8 cellular contexts compared by ENCODE assay signal in the genomic region with DNA sequence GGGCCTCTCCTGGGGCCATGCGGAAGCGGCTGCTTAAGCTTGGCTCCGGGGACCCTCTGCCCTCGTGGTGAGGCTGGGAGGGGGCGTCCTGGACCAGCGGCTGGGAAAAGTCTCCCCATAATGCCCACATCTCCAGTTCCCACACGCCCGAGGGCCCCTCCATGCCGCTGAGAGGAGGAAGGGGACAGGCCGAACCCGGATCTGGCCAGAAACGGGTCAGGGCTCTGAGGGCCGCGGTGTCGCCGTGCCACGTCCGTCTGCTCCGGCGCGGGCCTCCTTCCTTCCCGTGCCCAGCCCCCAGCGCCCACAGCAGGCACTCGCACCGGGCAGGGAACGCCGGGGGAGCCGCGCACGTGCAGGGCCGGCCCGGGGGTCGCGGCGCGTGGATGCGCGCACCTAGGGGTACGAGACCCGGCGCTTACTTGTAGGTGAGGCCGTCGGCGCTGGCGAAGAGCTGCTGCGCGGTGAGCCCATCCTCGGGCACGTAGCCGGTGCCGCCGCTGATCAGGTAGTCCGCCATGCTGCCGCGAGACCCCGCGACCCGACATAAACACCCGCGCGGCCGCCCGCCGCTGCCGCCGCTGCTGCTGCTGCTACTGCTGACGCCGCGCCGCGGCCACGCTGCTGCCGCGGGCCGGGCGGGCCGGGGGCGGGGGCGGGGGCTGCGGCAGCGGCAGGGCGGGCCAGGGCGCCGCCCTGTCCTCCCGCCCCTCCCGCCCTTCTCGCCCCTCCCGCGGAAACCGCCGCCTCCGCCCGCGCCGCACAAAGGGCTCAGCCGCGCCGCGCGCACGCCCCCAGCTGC. TPM values are rescaled to one million over a fixed set of nuclear protein-coding genes. Genes with fewer than 3 reads are reported as not detected.
DNase-seq lines count a peak whose midpoint lies in the region; ATAC-seq and TF ChIP-seq lines count a peak whose summit lies in the region.

No MANE protein-coding gene starts in this region.

- no peak overlapping the region for H3K27ac Mint-ChIP-seq in CD8-positive, alpha-beta T cell
- no peak overlapping the region for H3K27ac Mint-ChIP-seq in T-helper 2 cell treated with Interferon-gamma antibody and Interleukin-4, amounts not matched to agents 5 μg/mL and 100 μg/mL, for 36 hours

- intact Hi-C loops in CD8-positive, alpha-beta T cell (cut with DNase I, micrococcal nuclease) = loop anchor here (2.0 to 10.0 kb wide), 5 partner anchors 49 to 819 kb away; a partner anchor contains a TSS

- POLR2A ChIA-PET in CD8-positive, alpha-beta T cell (lab: Charles Lee) = interaction anchor here (0.9 kb wide), 1 partner anchor 50 kb away, joined by 3 read pairs; a partner anchor contains a TSS

- H3K36me3 ChIP-seq in CD8-positive, alpha-beta T cell (ENCODE audit: insufficient read depth, low read length) = no peaks in the 10 kb centered on the region
- H3K36me3 ChIP-seq in brain microvascular endothelial cell (replicated peaks) (peaks cover 9% of the 10 kb centered on the region), kidney epithelial cell (ENCODE audit: control insufficient read depth, insufficient read depth, low read length) (peaks cover 1% of the 10 kb centered on the region)

- H3K27me3 Mint-ChIP-seq in CD8-positive, alpha-beta T cell (ENCODE audit: low read depth) = no peaks in the 10 kb centered on the region
- no peaks in the 10 kb centered on the region for H3K27me3 Mint-ChIP-seq in T-helper 2 cell treated with Interferon-gamma antibody and Interleukin-4, amounts not matched to agents 5 μg/mL and 100 μg/mL, for 36 hours (ENCODE audit: low read depth)

- no peaks in the 10 kb centered on the region for H3K9me3 ChIP-seq in CD8-positive, alpha-beta T cell (ENCODE audit: low read length)

- H3K9me3 Mint-ChIP-seq in CD8-positive, alpha-beta T cell = no peaks in the 10 kb centered on the region
- H3K9me3 Mint-ChIP-seq in T-helper 2 cell treated with Interferon-gamma antibody and Interleukin-4, amounts not matched to agents 5 μg/mL and 100 μg/mL, for 36 hours = no peaks in the 10 kb centered on the region

- peak in 6 of 7 experiments; percentile 42 to 72 (median 60) for DNase-seq in CD8-positive, alpha-beta T cell
- peak; percentile 54 for DNase-seq in T-helper 2 cell treated with Interferon-gamma antibody and Interleukin-4, amounts not matched to agents 5 μg/mL and 100 μg/mL, for 36 hours (ENCODE audit: low spot score)
- no peak for DNase-seq in brain microvascular endothelial cell
- no peak for DNase-seq in kidney epithelial cell (ENCODE audit: low read depth)
- DNase-seq in stimulated activated CD4-positive, alpha-beta T cell treated with anti-CD3 and anti-CD28 coated beads, TNF-alpha, amount 100 ng/mL, for 1 hour (ENCODE audit: low read depth in 3 of 3, low spot score in 1 of 3) = peak; percentile 21 to 46 (median 39)
- DNase-seq in NCI-H226 = no peak

- peaks cover 46% of the 10 kb centered on the region for H3K4me1 ChIP-seq in CD8-positive, alpha-beta T cell (ENCODE audit: insufficient read depth, low read length)

- peaks cover 54% of the 10 kb centered on the region for H3K4me1 Mint-ChIP-seq in CD8-positive, alpha-beta T cell (ENCODE audit: low read depth)
- peaks cover 39% of the 10 kb centered on the region for H3K4me1 Mint-ChIP-seq in T-helper 2 cell treated with Interferon-gamma antibody and Interleukin-4, amounts not matched to agents 5 μg/mL and 100 μg/mL, for 36 hours (ENCODE audit: low read depth)

- CTCF ChIA-PET in CD8-positive, alpha-beta T cell (lab: Charles Lee) = interaction anchor here (0.8 to 18.5 kb wide), 4 partner anchors 11 to 55 kb away, joined by 4 to 389 read pairs (median 12); no protein-coding TSS in a partner anchor

- TF ChIP-seq CTCF in CD8-positive, alpha-beta T cell (IDR thresholded peaks at IDR 0.05) = no peak
- TF ChIP-seq CTCF in brain microvascular endothelial cell (IDR thresholded peaks at IDR 0.05; ENCODE audit: low read depth, low read length, missing control alignments) = no peak
- no peak for TF ChIP-seq CTCF in kidney epithelial cell (IDR thresholded peaks at IDR 0.05; ENCODE audit: insufficient read depth, low read length, poor library complexity, severe bottlenecking)

- H3K4me3 Mint-ChIP-seq in CD8-positive, alpha-beta T cell = peak overlapping the region; percentile 86
- peak overlapping the region; percentile 89 for H3K4me3 Mint-ChIP-seq in T-helper 2 cell treated with Interferon-gamma antibody and Interleukin-4, amounts not matched to agents 5 μg/mL and 100 μg/mL, for 36 hours

- H3K27me3 ChIP-seq in CD8-positive, alpha-beta T cell (ENCODE audit: insufficient read depth, low read length) = no peaks in the 10 kb centered on the region
- H3K27me3 ChIP-seq in brain microvascular endothelial cell (replicated peaks) (no peaks in the 10 kb centered on the region), kidney epithelial cell (ENCODE audit: control insufficient read depth, insufficient read depth, low read length) (no peaks in the 10 kb centered on the region)

- H3K27ac ChIP-seq in CD8-positive, alpha-beta T cell (ENCODE audit: low read depth, low read length) = no peak overlapping the region
- peak overlapping the region; percentile 41 for H3K27ac ChIP-seq in brain microvascular endothelial cell

- peaks cover 24% of the 10 kb centered on the region for H3K36me3 Mint-ChIP-seq in CD8-positive, alpha-beta T cell
- H3K36me3 Mint-ChIP-seq in T-helper 2 cell treated with Interferon-gamma antibody and Interleukin-4, amounts not matched to agents 5 μg/mL and 100 μg/mL, for 36 hours (ENCODE audit: low read depth) = peaks cover 17% of the 10 kb centered on the region

- ATAC-seq in CD8-positive, alpha-beta T cell = peak; percentile 30
- ATAC-seq in HG03432 (IDR thresholded peaks at IDR 0.05; ENCODE audit: unreplicated experiment) = peak; percentile 20
- ATAC-seq in GM21737 (IDR thresholded peaks at IDR 0.05; ENCODE audit: unreplicated experiment) = no peak

- H3K4me3 ChIP-seq in CD8-positive, alpha-beta T cell (ENCODE audit: low read depth, low read length) = peak overlapping the region; percentile 58
- peak overlapping the region; percentile 73 for H3K4me3 ChIP-seq in brain microvascular endothelial cell (ENCODE audit: low read depth, low read length)
- H3K4me3 ChIP-seq in kidney epithelial cell (ENCODE audit: low read depth, low read length) = peak overlapping the region; percentile 69

- in situ Hi-C loops in brain microvascular endothelial cell (cut with HindIII; ENCODE audit: low pct_ligation_motif_present, low sequenced_read_pairs) = no loop called here

RNA-seq across cellular contexts. Expression of a gene that starts 4.2 kb away (rescaled TPM):
- total RNA-seq in CD8-positive, alpha-beta T cell = 10 to 100 TPM; 19.6 to 20.6 TPM
- 44.0 and 47.6 TPM in 2 replicates for total RNA-seq in kidney epithelial cell

RNA-seq across cellular contexts. Expression of a gene that starts 44.1 kb away (rescaled TPM):
- total RNA-seq in CD8-positive, alpha-beta T cell = under 1 TPM in 1 of 2 experiments, not detected in 1; 0.28 TPM
- 0.07 TPM in 1 of 2 replicates, not detected in the other for total RNA-seq in kidney epithelial cell

RNA-seq across cellular contexts. Expression of a gene that starts 50.1 kb away (rescaled TPM):
- 1 to 10 TPM; 1.3 to 2.0 TPM for total RNA-seq in CD8-positive, alpha-beta T cell
- 13.6 and 15.6 TPM in 2 replicates for total RNA-seq in kidney epithelial cell

Comparison
In these comparisons a context has a peak if more than half of its experiments do, and no peak if none do; other contexts are left out.
1. DNase-seq: peak in CD8-positive, alpha-beta T cell (6 of 7), T-helper 2 cell treated with Interferon-gamma antibody and Interleukin-4, amounts not matched to agents 5 μg/mL and 100 μg/mL, for 36 hours (single experiment) and stimulated activated CD4-positive, alpha-beta T cell treated with anti-CD3 and anti-CD28 coated beads, TNF-alpha, amount 100 ng/mL, for 1 hour (3 of 3); none in brain microvascular endothelial cell (single experiment), kidney epithelial cell (single experiment) and NCI-H226 (single experiment).
2. Peak in every context shown above with its lines, with median percentiles within 50 percentile points of each other: H3K4me3 ChIP-seq.